Comparison of ENCODE assay signal across 24 cellular contexts in the genomic region with DNA sequence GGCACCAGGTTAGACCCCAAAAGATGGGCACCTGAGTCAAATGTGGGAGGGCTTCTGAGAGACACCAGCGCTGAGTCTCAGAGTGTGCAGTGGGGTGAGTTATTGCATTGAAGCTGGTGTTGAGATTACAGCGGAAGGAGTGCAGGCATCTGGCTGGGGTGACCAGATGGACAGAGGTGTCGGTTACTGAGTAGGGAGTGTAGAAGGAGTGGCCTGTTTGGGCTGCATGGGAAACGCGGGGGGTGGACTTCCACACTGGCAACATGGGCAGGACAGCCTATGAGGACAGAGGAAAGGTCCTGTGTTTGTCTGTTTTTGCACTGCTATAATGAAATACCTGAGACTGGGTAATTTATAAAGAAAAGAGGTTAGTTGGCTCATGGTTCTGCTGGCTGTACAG. TPM values are rescaled to one million over a fixed set of nuclear protein-coding genes. Genes with fewer than 3 reads are reported as not detected.
DNase-seq lines count a peak whose midpoint lies in the region; ATAC-seq and TF ChIP-seq lines count a peak whose summit lies in the region.
"Had no signal": no experiment of that assay in that cellular context is flagged by ENCODE, and none has a peak within 500 bp of the region (broad histone marks: within the 10 kb centered on the region; RNA-seq: fewer than 3 reads in every experiment).

No MANE protein-coding gene starts in this region.

- H3K36me3 ChIP-seq in WERI-Rb-1 (no peaks in the 10 kb centered on the region), stomach (no peaks in the 10 kb centered on the region)
- H3K36me3 ChIP-seq: MG63 had no signal

- H3K4me3 ChIP-seq in WERI-Rb-1 (ENCODE audit: low read depth, low read length) (no peak overlapping the region), stomach (no peak overlapping the region)
- H3K4me3 ChIP-seq: GM23248, MG63, SK-N-MC had no signal

- H3K27ac Mint-ChIP-seq in stimulated activated memory B cell treated with anti-CD40 and anti-IgM and Interleukin-4, amounts not matched to agents 10 μg/mL and 1 μg/mL and 100 μg/mL, for 72 hours: peak overlapping the region; percentile 45
- H3K27ac Mint-ChIP-seq: H9, HFFc6 had no signal

- intact Hi-C loops in stomach (cut with DNase I; ENCODE audit: low total_unique reads): no loop called here

- H3K9me3 ChIP-seq in WERI-Rb-1 (ENCODE audit: severe bottlenecking) (peaks cover 6% of the 10 kb centered on the region), stomach (no peaks in the 10 kb centered on the region)
- H3K9me3 ChIP-seq: MG63 had no signal

- H3K27me3 ChIP-seq in WERI-Rb-1 (ENCODE audit: insufficient read depth, low read depth, severe bottlenecking) (no peaks in the 10 kb centered on the region), stomach (no peaks in the 10 kb centered on the region)
- H3K27me3 ChIP-seq: MG63 had no signal

- no peaks in the 10 kb centered on the region for H3K4me1 ChIP-seq in stomach

- no peak for TF ChIP-seq EP300 in stomach (IDR thresholded peaks at IDR 0.05)

- H3K9me3 Mint-ChIP-seq in stimulated activated memory B cell treated with anti-CD40 and anti-IgM and Interleukin-4, amounts not matched to agents 10 μg/mL and 1 μg/mL and 100 μg/mL, for 72 hours: peaks cover 9% of the 10 kb centered on the region

- 90 to 97% (median 93%) methylated on average over 5 of the region's 5 CpGs for WGBS in stomach, 5 donors

- H3K36me3 Mint-ChIP-seq in stimulated activated memory B cell treated with anti-CD40 and anti-IgM and Interleukin-4, amounts not matched to agents 10 μg/mL and 1 μg/mL and 100 μg/mL, for 72 hours: peaks cover 65% of the 10 kb centered on the region

- peaks cover 35% of the 10 kb centered on the region for H3K4me1 Mint-ChIP-seq in stimulated activated memory B cell treated with anti-CD40 and anti-IgM and Interleukin-4, amounts not matched to agents 10 μg/mL and 1 μg/mL and 100 μg/mL, for 72 hours

- TF ChIP-seq CTCF in WERI-Rb-1 (IDR thresholded peaks at IDR 0.05; ENCODE audit: low read depth, low read length): no peak
- no peak for TF ChIP-seq CTCF in stomach (IDR thresholded peaks at IDR 0.05)

- H3K27ac ChIP-seq in WERI-Rb-1 (no peak overlapping the region), stomach (no peak overlapping the region)
- H3K27ac ChIP-seq: GM23248, RWPE1, SK-N-MC had no signal

- DNase-seq in NCI-H82 (lab: John Stamatoyannopoulos, UW) (peak; percentile 34), NCI-H82 treated with DMSO at 0.1 percent for 48 hours (lab: John Stamatoyannopoulos, UW; ENCODE audit: unreplicated experiment) (no peak), NCI-H524 (lab: John Stamatoyannopoulos, UW) (peak; percentile 5 to 56), WERI-Rb-1 (peak; percentile 44), stomach (no peak), NCI-H2029 treated with DMSO at 0.1 percent for 48 hours (lab: John Stamatoyannopoulos, UW) (no peak), NCI-H187 (lab: John Stamatoyannopoulos, UW) (no peak)
- DNase-seq: 8988T, AML-193, DMS79, GM23248, H9, HFFc6, MG63, NCI-H1092, NCI-H1436, NCI-H1930, NCI-H226, NCI-H526, SHP77 treated with DMSO at 0.1 percent for 48 hours had no signal

- ATAC-seq in stimulated activated memory B cell treated with anti-CD40 and anti-IgM and Interleukin-4, amounts not matched to agents 10 μg/mL and 1 μg/mL and 100 μg/mL, for 72 hours: no peak

- H3K4me3 Mint-ChIP-seq in stimulated activated memory B cell treated with anti-CD40 and anti-IgM and Interleukin-4, amounts not matched to agents 10 μg/mL and 1 μg/mL and 100 μg/mL, for 72 hours: no peak overlapping the region
- H3K4me3 Mint-ChIP-seq: CD14-positive monocyte, H9, HFFc6 had no signal

- no peaks in the 10 kb centered on the region for H3K27me3 Mint-ChIP-seq in stimulated activated memory B cell treated with anti-CD40 and anti-IgM and Interleukin-4, amounts not matched to agents 10 μg/mL and 1 μg/mL and 100 μg/mL, for 72 hours

- TF ChIP-seq POLR2A in stomach (IDR thresholded peaks at IDR 0.05): no peak

RNA-seq across cellular contexts. Expression of a gene that starts 45.2 kb away (rescaled TPM):
- total RNA-seq in stomach: 10 to 100 TPM in 1 of 5 donors, 1 to 10 TPM in 3, under 1 TPM in 1; 0.89 to 16.5 (median 6.2) TPM
- polyA plus RNA-seq in stomach: 1 to 10 TPM in 1 of 3 donors, under 1 TPM in 2; 0.40 to 1.2 (median 0.46) TPM

Comparison
In these comparisons a context has a peak if more than half of its experiments do, and no peak if none do; other contexts are left out.
1. DNase-seq: peak in NCI-H82 (single experiment), NCI-H524 (2 of 2) and WERI-Rb-1 (single experiment); none in NCI-H82 treated with DMSO at 0.1 percent for 48 hours (single experiment), stomach (single experiment), NCI-H2029 treated with DMSO at 0.1 percent for 48 hours (single experiment) and NCI-H187 (0 of 2).